8 cellular contexts compared by ENCODE assay signal in the genomic region with DNA sequence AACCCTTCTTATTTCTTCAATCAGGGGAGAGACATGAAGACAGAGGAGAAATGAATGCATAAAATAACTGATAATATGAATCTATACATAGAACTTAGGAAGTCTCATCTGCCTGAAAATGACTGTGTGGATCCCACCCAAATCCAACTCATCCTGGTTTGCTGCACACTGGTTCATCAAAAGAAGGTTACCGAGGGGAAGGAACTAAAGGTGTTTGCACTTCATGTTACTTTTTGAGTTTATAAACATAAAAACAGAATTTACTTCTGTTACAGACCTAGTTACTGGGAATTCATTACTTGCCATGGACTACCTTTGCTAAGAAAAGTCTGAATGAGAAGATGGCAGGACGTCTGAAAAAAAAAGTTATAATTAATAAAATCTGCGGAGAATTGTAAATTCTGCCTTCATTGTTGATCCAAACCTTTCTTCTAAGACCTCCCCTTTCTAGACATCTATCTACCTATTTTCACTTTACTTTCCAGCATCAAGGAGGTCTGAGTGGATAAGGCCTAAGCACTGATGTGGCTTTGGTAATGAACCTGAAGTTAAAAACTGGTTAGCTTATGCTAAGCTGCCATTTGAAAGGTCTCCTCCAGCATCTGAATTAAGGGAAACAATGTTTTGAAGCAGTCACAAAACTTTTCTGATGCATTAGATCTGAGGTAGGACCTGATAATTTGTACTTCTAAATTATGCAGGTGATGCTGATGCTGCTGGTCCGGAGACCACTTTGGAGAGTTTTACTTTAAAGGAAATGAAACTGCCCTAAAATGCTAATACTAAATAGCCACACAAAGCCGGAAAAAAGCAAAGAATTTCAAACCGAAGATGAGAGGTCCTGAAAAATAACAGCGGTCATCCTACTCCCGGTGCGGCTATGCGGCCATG.
DNase-seq lines count a peak whose midpoint lies in the region; ATAC-seq and TF ChIP-seq lines count a peak whose summit lies in the region.

No MANE protein-coding gene starts in this region.

- in situ Hi-C loops in mammary epithelial cell (cut with MboI; ENCODE audit: low sequenced_read_pairs in 2 of 2) = loop anchor here in 1 of 2 donors (25.0 kb wide), 1 partner anchor 966 kb away; a partner anchor contains a TSS

- intact Hi-C loops in mammary epithelial cell (cut with micrococcal nuclease) = loop anchor here (1.0 to 10.0 kb wide), 2 partner anchors 45 to 244 kb away; no protein-coding TSS in a partner anchor

- no peaks in the 10 kb centered on the region for H3K27me3 Mint-ChIP-seq in naive B cell

- H3K27ac ChIP-seq in mammary epithelial cell (ENCODE audit: insufficient read depth, low read depth, low read length) = peak overlapping the region; percentile 81

- BruUV-seq in mammary epithelial cell (replicated peaks; lab: Mats Ljungman, UMichigan) = TSS peak; percentile 17

- dilution Hi-C loops in mammary epithelial cell (cut with HindIII; ENCODE audit: low sequenced_read_pairs) = no loop called here

- peak overlapping the region; percentile 71 for H2AFZ ChIP-seq in mammary epithelial cell (ENCODE audit: low read depth, low read length)

- peak overlapping the region; percentile 79 to 99 (median 95) for H3K4me3 Mint-ChIP-seq in naive B cell

- H3K36me3 ChIP-seq in mammary epithelial cell (ENCODE audit: insufficient read depth, low read length) = no peaks in the 10 kb centered on the region

- peak overlapping the region; percentile 81 for H3K4me2 ChIP-seq in mammary epithelial cell (ENCODE audit: insufficient read depth, low read depth, low read length)

- TF ChIP-seq CTCF in mammary epithelial cell (conservative IDR thresholded peaks at IDR 0.05 in 1 of 2, IDR thresholded peaks at IDR 0.05 in 1 of 2; ENCODE audit: extremely low read depth in 1 of 2, insufficient read depth in 1 of 2, low read depth in 1 of 2, low read length in 2 of 2) = no peak

- peaks cover 3% of the 10 kb centered on the region for H3K4me1 ChIP-seq in mammary epithelial cell (ENCODE audit: insufficient read depth, low read length)

- H4K20me1 ChIP-seq in mammary epithelial cell (ENCODE audit: insufficient read depth, low read length) = no peaks in the 10 kb centered on the region

- H3K36me3 Mint-ChIP-seq in naive B cell = no peaks in the 10 kb centered on the region

- H3K27ac Mint-ChIP-seq in naive B cell = peak overlapping the region; percentile 89 to 99 (median 99)

- H3K9me3 Mint-ChIP-seq in naive B cell = no peaks in the 10 kb centered on the region

- peak overlapping the region; percentile 77 for H3K9ac ChIP-seq in mammary epithelial cell (ENCODE audit: insufficient read depth, low read length)

- ATAC-seq in GM18498 (IDR thresholded peaks at IDR 0.05; ENCODE audit: unreplicated experiment) (peak; percentile 6), HG03469 (IDR thresholded peaks at IDR 0.05; ENCODE audit: unreplicated experiment) (peak; percentile 3), naive B cell (ENCODE audit: low read depth in 2 of 2) (peak; percentile 11 to 13)

- H3K4me3 ChIP-seq in mammary epithelial cell (replicated peaks in 1 of 3; ENCODE audit: insufficient read depth in 1 of 3, low read depth in 2 of 3, low read length in 3 of 3) = peak overlapping the region; percentile 48 to 61 (median 54)

- no peaks in the 10 kb centered on the region for H3K27me3 ChIP-seq in mammary epithelial cell (ENCODE audit: insufficient read depth, low read length)

- 61% methylated on average over 10 of the region's 10 CpGs for WGBS in mammary epithelial cell (ENCODE audit: low coverage, missing lambda C conversion rate)

- CTCF ChIA-PET in mammary epithelial cell (lab: Charles Lee; ENCODE audit: low non-redundant PET) = no interaction called here

- H3K9me3 ChIP-seq in mammary epithelial cell (replicated peaks; ENCODE audit: insufficient read depth, low read length) = no peaks in the 10 kb centered on the region

- H3K79me2 ChIP-seq in mammary epithelial cell (ENCODE audit: insufficient read depth, low read length) = peaks cover 3% of the 10 kb centered on the region

- H3K4me1 Mint-ChIP-seq in naive B cell = peaks cover 37 to 54% (median 50%) of the 10 kb centered on the region in 3 donors

- no peak for DNase-seq in mammary epithelial cell
- no peak for DNase-seq in naive B cell
- no peak for DNase-seq in activated CD4-positive, CD25-positive, alpha-beta regulatory T cell (lab: John Stamatoyannopoulos, UW)
- DNase-seq in HuH-7 (ENCODE audit: low spot score) = no peak
- DNase-seq in activated CD4-positive, alpha-beta T cell treated with anti-CD3 and anti-CD28 coated beads for 48 hours = no peak
- no peak for DNase-seq in HT-29 (ENCODE audit: low spot score)
